9 cellular contexts compared by ENCODE assay signal in genomic region chr11:73157141-73158010, GRCh38. TPM values are rescaled to one million over a fixed set of nuclear protein-coding genes. Genes with fewer than 3 reads are reported as not detected.
DNase-seq lines count a peak whose midpoint lies in the region; ATAC-seq, FAIRE-seq and TF ChIP-seq lines count a peak whose summit lies in the region.
"Had no signal": no experiment of that assay in that cellular context is flagged by ENCODE, and none has a peak within 500 bp of the region (broad histone marks: within the 10 kb centered on the region; RNA-seq: fewer than 3 reads in every experiment).

No MANE protein-coding gene starts in this region.

- H4K20me1 ChIP-seq in osteoblast (ENCODE audit: insufficient read depth, low read length), result no peaks in the 10 kb centered on the region

- ATAC-seq in stimulated activated naive CD8-positive, alpha-beta T cell treated with anti-CD3 and anti-CD28 coated beads, Interleukin-15, Interleukin-2, amounts not matched to agents 100 U/mL and 50 U/mL, for 24 hours, result no peak
- ATAC-seq in stimulated activated naive CD8-positive, alpha-beta T cell treated with anti-CD3 and anti-CD28 coated beads, Interleukin-15, amount 100 ng/mL, for 72 hours, result no peak
- ATAC-seq in GM21526 (IDR thresholded peaks at IDR 0.05; ENCODE audit: low FRiP score, unreplicated experiment) (no peak), GM19455 (IDR thresholded peaks at IDR 0.05; ENCODE audit: unreplicated experiment) (no peak)

- H3K36me3 ChIP-seq in osteoblast (ENCODE audit: insufficient read depth, low read length), result no peaks in the 10 kb centered on the region

- no peaks in the 10 kb centered on the region for H3K79me2 ChIP-seq in osteoblast (ENCODE audit: insufficient read depth, low read length)

- no peaks in the 10 kb centered on the region for H3K27me3 Mint-ChIP-seq in stimulated activated naive CD8-positive, alpha-beta T cell treated with anti-CD3 and anti-CD28 coated beads, Interleukin-15, amount 100 ng/mL, for 72 hours

- no peaks in the 10 kb centered on the region for H3K27me3 ChIP-seq in osteoblast (ENCODE audit: insufficient read depth, low read length)

- peak; percentile 82 for FAIRE-seq in HTR-8/SVneo (lab: Jason Lieb, UNC)

- peak overlapping the region; percentile 10 for H3K4me3 ChIP-seq in osteoblast (ENCODE audit: insufficient read depth, low read length)

- H3K4me1 ChIP-seq in osteoblast (ENCODE audit: insufficient read depth, low read length), result peaks cover 37% of the 10 kb centered on the region

- DNase-seq in stimulated activated naive CD8-positive, alpha-beta T cell treated with anti-CD3 and anti-CD28 coated beads, Interleukin-15, Interleukin-2, amounts not matched to agents 100 U/mL and 50 U/mL, for 24 hours, result peak; percentile 36
- DNase-seq in stimulated activated naive CD8-positive, alpha-beta T cell treated with anti-CD3 and anti-CD28 coated beads, Interleukin-15, amount 100 ng/mL, for 72 hours, result no peak
- DNase-seq in HTR-8/SVneo (ENCODE audit: insufficient read length, low spot score) (peak; percentile 78), dedifferentiated amniotic fluid mesenchymal stem cell (ENCODE audit: extremely low spot score) (peak; percentile 88), osteoblast (ENCODE audit: insufficient read length, low spot score, missing footprints) (peak; percentile 92), NCI-H187 treated with DMSO at 0.1 percent for 48 hours (lab: John Stamatoyannopoulos, UW) (no peak)

- H3K4me2 ChIP-seq in osteoblast (ENCODE audit: insufficient read depth, low read length), result peak overlapping the region; percentile 58

- H3K4me1 Mint-ChIP-seq in stimulated activated naive CD8-positive, alpha-beta T cell treated with anti-CD3 and anti-CD28 coated beads, Interleukin-15, amount 100 ng/mL, for 72 hours, result peaks cover 55% of the 10 kb centered on the region

- peak overlapping the region; percentile 68 for H3K27ac ChIP-seq in osteoblast (ENCODE audit: low read depth, low read length)

- TF ChIP-seq CTCF in osteoblast (IDR thresholded peaks at IDR 0.05; ENCODE audit: extremely low read depth, low read depth, low read length), result no peak

- peak overlapping the region; percentile 33 for H2AFZ ChIP-seq in osteoblast (ENCODE audit: low read length)

- H3K9me3 Mint-ChIP-seq in stimulated activated naive CD8-positive, alpha-beta T cell treated with anti-CD3 and anti-CD28 coated beads, Interleukin-15, amount 100 ng/mL, for 72 hours, result no peaks in the 10 kb centered on the region

- H3K9me3 ChIP-seq in osteoblast (ENCODE audit: low read depth, low read length), result no peaks in the 10 kb centered on the region

- no peak overlapping the region for H3K4me3 Mint-ChIP-seq in stimulated activated naive CD8-positive, alpha-beta T cell treated with anti-CD3 and anti-CD28 coated beads, Interleukin-15, amount 100 ng/mL, for 72 hours
- H3K4me3 Mint-ChIP-seq: brain had no signal

- H3K27ac Mint-ChIP-seq in stimulated activated naive CD8-positive, alpha-beta T cell treated with anti-CD3 and anti-CD28 coated beads, Interleukin-15, amount 100 ng/mL, for 72 hours, result peak overlapping the region in 1 of 2 donors; percentile 48

RNA-seq across cellular contexts. Expression of gene FCHSD2, which starts 15.3 kb away (rescaled TPM):
- 34.0 and 38.0 TPM in 2 replicates for total RNA-seq in osteoblast

Comparison
In these comparisons a context has a peak if more than half of its experiments do, and no peak if none do; other contexts are left out.
1. DNase-seq: peak in stimulated activated naive CD8-positive, alpha-beta T cell treated with anti-CD3 and anti-CD28 coated beads, Interleukin-15, Interleukin-2, amounts not matched to agents 100 U/mL and 50 U/mL, for 24 hours (single experiment), HTR-8/SVneo (single experiment), dedifferentiated amniotic fluid mesenchymal stem cell (single experiment) and osteoblast (single experiment); none in stimulated activated naive CD8-positive, alpha-beta T cell treated with anti-CD3 and anti-CD28 coated beads, Interleukin-15, amount 100 ng/mL, for 72 hours (0 of 2) and NCI-H187 treated with DMSO at 0.1 percent for 48 hours (single experiment).